ENCODE assay signal across 20 cellular contexts in genomic region chr11:70200212-70200844, GRCh38. TPM values are rescaled to one million over a fixed set of nuclear protein-coding genes. Genes with fewer than 3 reads are reported as not detected.
A peak's percentile ranks its signal among the peaks of the same experiment; 100 is the strongest.
DNase-seq lines count a peak whose midpoint lies in the region; ATAC-seq, FAIRE-seq and TF ChIP-seq lines count a peak whose summit lies in the region.
"Had no signal": no experiment of that assay in that cellular context is flagged by ENCODE, and none has a peak within 500 bp of the region (broad histone marks: within the 10 kb centered on the region; RNA-seq: fewer than 3 reads in every experiment).

No MANE protein-coding gene starts in this region.

- no peaks in the 10 kb centered on the region for H3K27me3 Mint-ChIP-seq in central memory CD8-positive, alpha-beta T cell
- H3K27me3 Mint-ChIP-seq in neural crest cell (ENCODE audit: low read depth), result peaks cover 31% of the 10 kb centered on the region
- peaks cover 0 to 4% (median 2%) of the 10 kb centered on the region in 5 donors for H3K27me3 Mint-ChIP-seq in naive thymus-derived CD8-positive, alpha-beta T cell

- no peaks in the 10 kb centered on the region for H3K9me3 Mint-ChIP-seq in central memory CD8-positive, alpha-beta T cell
- H3K9me3 Mint-ChIP-seq in neural crest cell, result no peaks in the 10 kb centered on the region
- no peaks in the 10 kb centered on the region for H3K9me3 Mint-ChIP-seq in naive thymus-derived CD8-positive, alpha-beta T cell
- H3K9me3 Mint-ChIP-seq: CD8-positive, alpha-beta memory T cell; HFFc6 had no signal

- TF ChIP-seq CTCF in neural crest cell (conservative IDR thresholded peaks at IDR 0.05) (no peak), GM13977 (IDR thresholded peaks at IDR 0.05; ENCODE audit: extremely low read depth, insufficient read depth, missing control alignments) (no peak)

- peaks cover 10% of the 10 kb centered on the region for H3K36me3 Mint-ChIP-seq in central memory CD8-positive, alpha-beta T cell (ENCODE audit: insufficient read depth)
- H3K36me3 Mint-ChIP-seq in neural crest cell (ENCODE audit: low read depth), result no peaks in the 10 kb centered on the region
- peaks cover 0 to 11% (median 0%) of the 10 kb centered on the region in 3 donors for H3K36me3 Mint-ChIP-seq in naive thymus-derived CD8-positive, alpha-beta T cell

- no peak for FAIRE-seq in HTR-8/SVneo (lab: Jason Lieb, UNC)
- FAIRE-seq: A204.1, GM12878 had no signal

- H3K27ac Mint-ChIP-seq in central memory CD8-positive, alpha-beta T cell (ENCODE audit: low read depth), result peak overlapping the region; percentile 55
- no peak overlapping the region for H3K27ac Mint-ChIP-seq in neural crest cell (ENCODE audit: unreplicated experiment)
- H3K27ac Mint-ChIP-seq in naive thymus-derived CD8-positive, alpha-beta T cell, result no peak overlapping the region
- H3K27ac Mint-ChIP-seq: GM23338, HFFc6 had no signal

- H3K4me1 Mint-ChIP-seq in central memory CD8-positive, alpha-beta T cell, result peaks cover 16% of the 10 kb centered on the region
- peaks cover 19% of the 10 kb centered on the region for H3K4me1 Mint-ChIP-seq in neural crest cell
- H3K4me1 Mint-ChIP-seq in naive thymus-derived CD8-positive, alpha-beta T cell, result peaks cover 6 to 24% (median 21%) of the 10 kb centered on the region in 4 donors

- H3K4me3 Mint-ChIP-seq in central memory CD8-positive, alpha-beta T cell, result no peak overlapping the region
- H3K4me3 Mint-ChIP-seq in neural crest cell, result peak overlapping the region; percentile 3
- H3K4me3 Mint-ChIP-seq in naive thymus-derived CD8-positive, alpha-beta T cell, result no peak overlapping the region
- H3K4me3 Mint-ChIP-seq: GM23338, HFFc6 had no signal

- DNase-seq in EH (ENCODE audit: low read depth) (peak; percentile 7), LoVo (ENCODE audit: low spot score) (peak; percentile 50), neural crest cell (ENCODE audit: low read depth, low spot score) (no peak), HTR-8/SVneo (ENCODE audit: insufficient read length, low spot score) (no peak), GM13977 (ENCODE audit: low spot score) (no peak)
- no peak for DNase-seq in central memory CD8-positive, alpha-beta T cell (ENCODE audit: low spot score in 2 of 2)
- no peak for DNase-seq in activated CD8-positive, alpha-beta memory T cell treated with anti-CD3 and anti-CD28 coated beads, Interleukin-2, amount 50 U/mL, for 4 hours
- no peak for DNase-seq in naive thymus-derived CD8-positive, alpha-beta T cell
- DNase-seq: CD8-positive, alpha-beta memory T cell; DMS79 treated with DMSO at 0.1 percent for 48 hours; GDM1; HFFc6; KBM-7; NCI-H1092 treated with DMSO at 0.1 percent for 48 hours; NCI-H524; Peyer's patch; Right ventricle myocardium superior had no signal

- no peak for ATAC-seq in central memory CD8-positive, alpha-beta T cell (replicated peaks; ENCODE audit: extremely low read depth, poor library complexity, severe bottlenecking)
- no peak for ATAC-seq in naive thymus-derived CD8-positive, alpha-beta T cell
- ATAC-seq: GM12878, GM23338 had no signal

- POLR2A ChIA-PET in naive thymus-derived CD8-positive, alpha-beta T cell (lab: Charles Lee), result interaction anchor here (0.7 kb wide), 1 partner anchor 293 kb away, joined by 4 read pairs; no protein-coding TSS in a partner anchor

- in situ Hi-C loops in GM13977 (cut with MboI; ENCODE audit: low pct_unique_long_range_greater_than_20kb, low sequenced_read_pairs, unreplicated experiment), result no loop called here

RNA-seq across cellular contexts. Expression of gene FADD, which starts 2.8 kb away (rescaled TPM):
- total RNA-seq in neural crest cell, result 29.2 and 30.4 TPM in 2 replicates
- total RNA-seq in naive thymus-derived CD8-positive, alpha-beta T cell, result 10 to 100 TPM; 34.7 to 37.8 TPM
- 10 to 100 TPM in 1 of 3 donors, 1 to 10 TPM in 2; 7.2 to 19.3 (median 8.4) TPM for polyA plus RNA-seq in naive thymus-derived CD8-positive, alpha-beta T cell

Comparison
In these comparisons a context has a peak if more than half of its experiments do, and no peak if none do; other contexts are left out.
1. DNase-seq: peak in EH (single experiment) and LoVo (single experiment); none in central memory CD8-positive, alpha-beta T cell (0 of 2), neural crest cell (single experiment), activated CD8-positive, alpha-beta memory T cell treated with anti-CD3 and anti-CD28 coated beads, Interleukin-2, amount 50 U/mL, for 4 hours (single experiment), HTR-8/SVneo (single experiment), naive thymus-derived CD8-positive, alpha-beta T cell (0 of 10) and GM13977 (single experiment).